ENCODE assay signal across 15 cellular contexts in the genomic region with DNA sequence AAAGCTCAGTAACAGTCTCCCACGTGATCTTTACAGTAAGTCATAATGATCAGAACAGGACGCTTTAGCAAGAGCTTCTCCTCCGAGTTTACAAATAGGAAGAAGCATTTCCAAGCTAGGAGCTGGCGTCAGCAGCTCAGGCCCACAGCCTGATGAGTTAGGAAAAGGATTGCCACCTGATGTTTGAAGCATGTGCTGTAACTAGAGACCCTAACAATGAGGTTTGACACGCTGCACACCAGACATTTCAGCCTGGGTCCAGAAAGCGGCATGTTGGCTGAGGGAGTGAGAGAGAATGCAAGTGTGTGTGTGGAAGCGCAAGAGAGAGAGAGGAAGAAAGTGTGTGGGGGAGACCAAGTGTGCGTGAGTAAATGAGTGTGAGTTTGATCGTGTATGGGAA.
"Had no signal": no experiment of that assay in that cellular context is flagged by ENCODE, and none has a peak within 500 bp of the region (broad histone marks: within the 10 kb centered on the region; RNA-seq: fewer than 3 reads in every experiment).

No MANE protein-coding gene starts in this region.

- H3K27ac ChIP-seq: adrenal gland, cardiac muscle cell, colonic mucosa, left ventricle myocardium inferior, stomach had no signal

- H3K4me1 Mint-ChIP-seq: activated CD4-positive, alpha-beta T cell treated with anti-CD3 and anti-CD28 coated beads for 36 hours had no signal

- H3K4me3 Mint-ChIP-seq: activated CD4-positive, alpha-beta T cell treated with anti-CD3 and anti-CD28 coated beads for 36 hours; activated CD8-positive, alpha-beta T cell treated with anti-CD3 and anti-CD28 coated beads, Interleukin-2, amount 10 ng/mL, durations not matched to agents 7 days and 5 days; activated naive CD4-positive, alpha-beta T cell treated with anti-CD3 and anti-CD28 coated beads for 36 hours; natural killer cell treated with Interleukin-12 subunit alpha and Interleukin-12 subunit beta and Interleukin-15 and Interleukin-18, amount 100 ng/mL, for 72 hours had no signal

- FAIRE-seq: keratinocyte had no signal

- H3K27me3 ChIP-seq: adrenal gland, cardiac muscle cell, colonic mucosa, esophagus muscularis mucosa, sigmoid colon, stomach had no signal

- H3K27me3 Mint-ChIP-seq: activated CD4-positive, alpha-beta T cell treated with anti-CD3 and anti-CD28 coated beads for 36 hours; natural killer cell treated with Interleukin-12 subunit alpha and Interleukin-12 subunit beta and Interleukin-15 and Interleukin-18, amount 100 ng/mL, for 72 hours had no signal

- H3K9me3 Mint-ChIP-seq: activated naive CD4-positive, alpha-beta T cell treated with anti-CD3 and anti-CD28 coated beads for 36 hours; natural killer cell treated with Interleukin-12 subunit alpha and Interleukin-12 subunit beta and Interleukin-15 and Interleukin-18, amount 100 ng/mL, for 72 hours had no signal

- H3K4me3 ChIP-seq: adrenal gland, cardiac muscle cell, colonic mucosa, esophagus muscularis mucosa, left ventricle myocardium inferior, sigmoid colon, stomach had no signal

- H3K9me3 ChIP-seq: adrenal gland, colonic mucosa, esophagus muscularis mucosa, left ventricle myocardium inferior, sigmoid colon, stomach had no signal

- DNase-seq: activated CD4-positive, alpha-beta T cell treated with anti-CD3 and anti-CD28 coated beads for 36 hours; activated CD8-positive, alpha-beta T cell treated with anti-CD3 and anti-CD28 coated beads, Interleukin-2, amount 10 ng/mL, durations not matched to agents 7 days and 5 days; activated naive CD4-positive, alpha-beta T cell treated with anti-CD3 and anti-CD28 coated beads for 36 hours; colonic mucosa; hippocampal formation; left ventricle myocardium inferior; mesenchymal stem cell; stimulated activated CD4-positive, alpha-beta T cell treated with anti-CD3 and anti-CD28 coated beads, Interleukin-1b, Interleukin-23, amount 100 ng/mL, for 48 hours; stomach had no signal

- H3K27ac Mint-ChIP-seq: activated CD4-positive, alpha-beta T cell treated with anti-CD3 and anti-CD28 coated beads for 36 hours; activated CD8-positive, alpha-beta T cell treated with anti-CD3 and anti-CD28 coated beads, Interleukin-2, amount 10 ng/mL, durations not matched to agents 7 days and 5 days; activated naive CD4-positive, alpha-beta T cell treated with anti-CD3 and anti-CD28 coated beads for 36 hours; natural killer cell treated with Interleukin-12 subunit alpha and Interleukin-12 subunit beta and Interleukin-15 and Interleukin-18, amount 100 ng/mL, for 72 hours had no signal

- ATAC-seq: activated CD4-positive, alpha-beta T cell treated with anti-CD3 and anti-CD28 coated beads for 36 hours; activated CD8-positive, alpha-beta T cell treated with anti-CD3 and anti-CD28 coated beads, Interleukin-2, amount 10 ng/mL, durations not matched to agents 7 days and 5 days; natural killer cell treated with Interleukin-12 subunit alpha and Interleukin-12 subunit beta and Interleukin-15 and Interleukin-18, amount 100 ng/mL, for 72 hours had no signal
